In the genomic region with DNA sequence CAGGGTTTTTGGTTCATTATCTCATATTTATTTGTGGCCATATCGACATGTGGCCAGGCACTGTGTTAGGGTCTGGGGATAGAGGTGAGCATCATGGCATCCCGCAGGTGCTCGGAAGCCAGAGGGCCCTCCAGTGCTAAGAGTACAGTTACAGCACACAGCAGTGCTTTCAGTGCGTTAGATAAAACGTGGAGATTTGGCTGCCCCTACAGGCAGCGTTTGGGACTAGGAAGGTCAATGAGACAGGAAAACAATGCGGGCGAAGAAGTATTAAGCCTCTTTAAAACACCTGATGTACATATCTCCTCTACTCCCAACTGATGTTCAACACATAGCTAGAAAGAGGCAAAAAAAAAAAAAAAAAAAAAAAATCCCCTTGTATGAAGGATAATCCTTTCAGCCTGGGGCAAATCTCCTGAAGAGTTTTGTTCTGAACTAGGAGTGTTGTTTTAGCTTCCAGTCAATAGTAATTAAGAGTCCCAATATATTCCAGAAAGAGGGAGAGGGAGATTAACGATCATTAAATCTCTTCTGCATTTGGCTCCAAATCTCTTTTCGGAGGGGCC, we compare ENCODE assay signal across 11 cellular contexts.
DNase-seq lines count a peak whose midpoint lies in the region; ATAC-seq, FAIRE-seq and TF ChIP-seq lines count a peak whose summit lies in the region.
"Had no signal": no experiment of that assay in that cellular context is flagged by ENCODE, and none has a peak within 500 bp of the region (broad histone marks: within the 10 kb centered on the region; RNA-seq: fewer than 3 reads in every experiment).

No MANE protein-coding gene starts in this region.

- CTCF ChIA-PET in activated CD8-positive, alpha-beta T cell treated with anti-CD3 and anti-CD28 coated beads, Interleukin-2, amount 10 ng/mL, durations not matched to agents 7 days and 5 days (lab: Charles Lee) = interaction anchor here (0.9 to 3.0 kb wide), 7 partner anchors 14 to 257 kb away, joined by 3 to 11 read pairs (median 3); no protein-coding TSS in a partner anchor

- intact Hi-C loops in left ventricle myocardium superior (cut with micrococcal nuclease) = no loop called here
- intact Hi-C loops in tibial artery (cut with DNase I; ENCODE audit: low total_unique reads) = no loop called here

- peak; percentile 10 to 19 for TF ChIP-seq CTCF in tibial artery (IDR thresholded peaks at IDR 0.05)

- peaks cover 88% of the 10 kb centered on the region for H3K4me1 Mint-ChIP-seq in activated T-cell treated with anti-CD3 and anti-CD28 coated beads, Interleukin-2, amount 50 U/mL, for 24 hours (ENCODE audit: low read depth)
- H3K4me1 Mint-ChIP-seq in activated T-cell treated with anti-CD3 and anti-CD28 coated beads, Interleukin-2, amount 50 U/mL, for 4 hours (ENCODE audit: low read depth) = peaks cover 72% of the 10 kb centered on the region
- H3K4me1 Mint-ChIP-seq in activated CD8-positive, alpha-beta T cell treated with anti-CD3 and anti-CD28 coated beads, Interleukin-2, amount 10 ng/mL, durations not matched to agents 7 days and 5 days (ENCODE audit: low read depth) = peaks cover 34% of the 10 kb centered on the region

- H3K36me3 Mint-ChIP-seq in activated T-cell treated with anti-CD3 and anti-CD28 coated beads, Interleukin-2, amount 50 U/mL, for 24 hours (ENCODE audit: low read depth) = peaks cover 75% of the 10 kb centered on the region
- H3K36me3 Mint-ChIP-seq in activated T-cell treated with anti-CD3 and anti-CD28 coated beads, Interleukin-2, amount 50 U/mL, for 4 hours (ENCODE audit: insufficient read depth) = peaks cover 17% of the 10 kb centered on the region
- peaks cover 31% of the 10 kb centered on the region for H3K36me3 Mint-ChIP-seq in activated CD8-positive, alpha-beta T cell treated with anti-CD3 and anti-CD28 coated beads, Interleukin-2, amount 10 ng/mL, durations not matched to agents 7 days and 5 days (ENCODE audit: low read depth)

- no peak overlapping the region for H3K4me3 ChIP-seq in tibial artery
- H3K4me3 ChIP-seq: upper lobe of left lung had no signal

- H3K9me3 Mint-ChIP-seq in activated T-cell treated with anti-CD3 and anti-CD28 coated beads, Interleukin-2, amount 50 U/mL, for 24 hours = no peaks in the 10 kb centered on the region
- no peaks in the 10 kb centered on the region for H3K9me3 Mint-ChIP-seq in activated T-cell treated with anti-CD3 and anti-CD28 coated beads, Interleukin-2, amount 50 U/mL, for 4 hours
- H3K9me3 Mint-ChIP-seq in activated CD8-positive, alpha-beta T cell treated with anti-CD3 and anti-CD28 coated beads, Interleukin-2, amount 10 ng/mL, durations not matched to agents 7 days and 5 days (ENCODE audit: insufficient read depth) = no peaks in the 10 kb centered on the region

- no peak overlapping the region for H3K4me3 Mint-ChIP-seq in activated T-cell treated with anti-CD3 and anti-CD28 coated beads, Interleukin-2, amount 50 U/mL, for 24 hours
- H3K4me3 Mint-ChIP-seq in activated T-cell treated with anti-CD3 and anti-CD28 coated beads, Interleukin-2, amount 50 U/mL, for 4 hours = no peak overlapping the region
- no peak overlapping the region for H3K4me3 Mint-ChIP-seq in activated CD8-positive, alpha-beta T cell treated with anti-CD3 and anti-CD28 coated beads, Interleukin-2, amount 10 ng/mL, durations not matched to agents 7 days and 5 days
- H3K4me3 Mint-ChIP-seq: B cell had no signal

- peak overlapping the region; percentile 72 for H3K27ac Mint-ChIP-seq in activated T-cell treated with anti-CD3 and anti-CD28 coated beads, Interleukin-2, amount 50 U/mL, for 24 hours
- H3K27ac Mint-ChIP-seq in activated CD8-positive, alpha-beta T cell treated with anti-CD3 and anti-CD28 coated beads, Interleukin-2, amount 10 ng/mL, durations not matched to agents 7 days and 5 days = peak overlapping the region; percentile 52
- H3K27ac Mint-ChIP-seq: B cell had no signal

- H3K27ac ChIP-seq in tibial artery = peak overlapping the region; percentile 20 to 85

- H3K27me3 Mint-ChIP-seq in activated T-cell treated with anti-CD3 and anti-CD28 coated beads, Interleukin-2, amount 50 U/mL, for 24 hours = no peaks in the 10 kb centered on the region
- no peaks in the 10 kb centered on the region for H3K27me3 Mint-ChIP-seq in activated T-cell treated with anti-CD3 and anti-CD28 coated beads, Interleukin-2, amount 50 U/mL, for 4 hours (ENCODE audit: low read depth)
- no peaks in the 10 kb centered on the region for H3K27me3 Mint-ChIP-seq in activated CD8-positive, alpha-beta T cell treated with anti-CD3 and anti-CD28 coated beads, Interleukin-2, amount 10 ng/mL, durations not matched to agents 7 days and 5 days (ENCODE audit: low read depth)
- H3K27me3 Mint-ChIP-seq: B cell had no signal

- ATAC-seq in activated T-cell treated with anti-CD3 and anti-CD28 coated beads, Interleukin-2, amount 50 U/mL, for 4 hours = no peak
- ATAC-seq in activated CD8-positive, alpha-beta T cell treated with anti-CD3 and anti-CD28 coated beads, Interleukin-2, amount 10 ng/mL, durations not matched to agents 7 days and 5 days = no peak
- ATAC-seq in left ventricle myocardium superior = peak; percentile 53
- ATAC-seq in GM19328 (IDR thresholded peaks at IDR 0.05; ENCODE audit: unreplicated experiment) = no peak

- no peak for FAIRE-seq in urothelium cell line (lab: Jason Lieb, UNC)
- FAIRE-seq: endothelial cell of umbilical vein had no signal

- H3K36me3 ChIP-seq in tibial artery = no peaks in the 10 kb centered on the region

- no peak for DNase-seq in activated T-cell treated with anti-CD3 and anti-CD28 coated beads, Interleukin-2, amount 50 U/mL, for 24 hours
- DNase-seq in activated T-cell treated with anti-CD3 and anti-CD28 coated beads, Interleukin-2, amount 50 U/mL, for 4 hours = no peak
- DNase-seq in activated CD8-positive, alpha-beta T cell treated with anti-CD3 and anti-CD28 coated beads, Interleukin-2, amount 10 ng/mL, durations not matched to agents 7 days and 5 days = no peak
- DNase-seq in left ventricle myocardium superior (no peak), tibial artery (no peak), urothelium cell line (ENCODE audit: low spot score) (no peak)
- no peak for DNase-seq in stimulated activated CD4-positive, alpha-beta T cell treated with anti-CD3 and anti-CD28 coated beads, Interleukin-2, amount 100 ng/mL, for 24 hours
- DNase-seq: upper lobe of left lung had no signal

- POLR2A ChIA-PET in activated CD8-positive, alpha-beta T cell treated with anti-CD3 and anti-CD28 coated beads, Interleukin-2, amount 10 ng/mL, durations not matched to agents 7 days and 5 days (lab: Charles Lee) = interaction anchor here (1.3 kb wide), 1 partner anchor 14 kb away, joined by 3 read pairs; no protein-coding TSS in a partner anchor

- no peaks in the 10 kb centered on the region for H3K9me3 ChIP-seq in tibial artery
- H3K9me3 ChIP-seq: upper lobe of left lung had no signal

- H3K27me3 ChIP-seq in tibial artery = no peaks in the 10 kb centered on the region
- H3K27me3 ChIP-seq: upper lobe of left lung had no signal

- peaks cover 3 to 96% (median 58%) of the 10 kb centered on the region in 4 donors for H3K4me1 ChIP-seq in tibial artery
